9 cellular contexts compared by ENCODE assay signal in the genomic region with DNA sequence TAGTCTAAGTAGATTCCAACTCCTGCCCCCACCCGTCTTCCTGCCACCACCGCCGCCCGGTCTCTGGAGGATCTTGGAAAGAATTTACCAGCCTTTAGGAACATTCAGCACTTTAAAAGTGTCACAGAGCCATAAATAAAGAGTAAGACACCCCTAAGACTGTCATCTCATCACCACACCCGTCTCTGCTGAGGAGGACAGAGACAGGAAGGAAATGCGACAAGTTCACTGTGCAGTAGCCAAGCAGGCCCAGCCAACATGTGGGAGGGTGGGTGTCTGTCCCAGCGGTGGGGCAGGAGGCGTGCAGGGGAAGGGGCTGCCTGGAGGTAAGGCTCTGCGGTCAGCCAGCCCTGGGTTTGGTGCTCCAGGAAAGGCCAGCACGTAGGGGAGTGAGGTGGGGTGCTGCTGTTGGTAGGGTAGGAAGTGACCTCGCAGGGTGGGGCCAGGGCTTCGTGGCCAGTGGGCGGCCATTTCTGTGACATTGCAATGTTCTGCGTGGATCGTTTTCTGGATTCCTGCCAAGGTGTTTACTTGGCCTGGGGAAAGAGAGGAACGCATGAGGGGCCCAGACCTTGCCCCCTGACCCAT.
DNase-seq lines count a peak whose midpoint lies in the region; ATAC-seq and TF ChIP-seq lines count a peak whose summit lies in the region.
"Had no signal": no experiment of that assay in that cellular context is flagged by ENCODE, and none has a peak within 500 bp of the region (broad histone marks: within the 10 kb centered on the region; RNA-seq: fewer than 3 reads in every experiment).

No MANE protein-coding gene starts in this region.

- peak overlapping the region; percentile 41 to 42 for H3K27ac ChIP-seq in tibial artery
- H3K27ac ChIP-seq: ovary had no signal

- TF ChIP-seq CTCF in tibial artery (IDR thresholded peaks at IDR 0.05), result no peak

- peaks cover 0 to 43% (median 21%) of the 10 kb centered on the region in 4 donors for H3K4me1 ChIP-seq in tibial artery

- peak; percentile 27 for DNase-seq in activated CD4-positive, alpha-beta T cell treated with anti-CD3 and anti-CD28 coated beads for 48 hours
- no peak for DNase-seq in activated CD4-positive, alpha-beta T cell treated with anti-CD3 and anti-CD28 coated beads for 1 hour
- DNase-seq in activated CD8-positive, alpha-beta memory T cell treated with anti-CD3 and anti-CD28 coated beads, Interleukin-2, amount 50 U/mL, for 48 hours, result peak; percentile 72
- DNase-seq in left kidney (ENCODE audit: low read depth, low spot score), result peak; percentile 75
- no peak for DNase-seq in tibial artery
- no peak for DNase-seq in SIG-M5 treated with dmso at 0.1 percent for 504 hours (lab: John Stamatoyannopoulos, UW; ENCODE audit: unreplicated experiment)
- DNase-seq in NCI-H2081 treated with DMSO at 0.1 percent for 48 hours (lab: John Stamatoyannopoulos, UW), result no peak
- DNase-seq: ovary had no signal

- ATAC-seq in HG03378 (IDR thresholded peaks at IDR 0.05; ENCODE audit: unreplicated experiment), result no peak

- intact Hi-C loops in tibial artery (cut with DNase I; ENCODE audit: low total_unique reads), result no loop called here

- H3K36me3 ChIP-seq in tibial artery, result no peaks in the 10 kb centered on the region
- H3K36me3 ChIP-seq: ovary had no signal

- no peak overlapping the region for H3K4me3 ChIP-seq in tibial artery
- H3K4me3 ChIP-seq: ovary had no signal

- H3K27me3 ChIP-seq in tibial artery, result no peaks in the 10 kb centered on the region
- H3K27me3 ChIP-seq: ovary had no signal

- no peaks in the 10 kb centered on the region for H3K9me3 ChIP-seq in tibial artery
- H3K9me3 ChIP-seq: ovary had no signal

Comparison
In these comparisons a context has a peak if more than half of its experiments do, and no peak if none do; other contexts are left out.
1. DNase-seq: peak in activated CD4-positive, alpha-beta T cell treated with anti-CD3 and anti-CD28 coated beads for 48 hours (single experiment), activated CD8-positive, alpha-beta memory T cell treated with anti-CD3 and anti-CD28 coated beads, Interleukin-2, amount 50 U/mL, for 48 hours (single experiment) and left kidney (single experiment); none in activated CD4-positive, alpha-beta T cell treated with anti-CD3 and anti-CD28 coated beads for 1 hour (single experiment), tibial artery (0 of 2), SIG-M5 treated with dmso at 0.1 percent for 504 hours (single experiment) and NCI-H2081 treated with DMSO at 0.1 percent for 48 hours (single experiment).